ENCODE assay signal across 8 cellular contexts in the genomic region with DNA sequence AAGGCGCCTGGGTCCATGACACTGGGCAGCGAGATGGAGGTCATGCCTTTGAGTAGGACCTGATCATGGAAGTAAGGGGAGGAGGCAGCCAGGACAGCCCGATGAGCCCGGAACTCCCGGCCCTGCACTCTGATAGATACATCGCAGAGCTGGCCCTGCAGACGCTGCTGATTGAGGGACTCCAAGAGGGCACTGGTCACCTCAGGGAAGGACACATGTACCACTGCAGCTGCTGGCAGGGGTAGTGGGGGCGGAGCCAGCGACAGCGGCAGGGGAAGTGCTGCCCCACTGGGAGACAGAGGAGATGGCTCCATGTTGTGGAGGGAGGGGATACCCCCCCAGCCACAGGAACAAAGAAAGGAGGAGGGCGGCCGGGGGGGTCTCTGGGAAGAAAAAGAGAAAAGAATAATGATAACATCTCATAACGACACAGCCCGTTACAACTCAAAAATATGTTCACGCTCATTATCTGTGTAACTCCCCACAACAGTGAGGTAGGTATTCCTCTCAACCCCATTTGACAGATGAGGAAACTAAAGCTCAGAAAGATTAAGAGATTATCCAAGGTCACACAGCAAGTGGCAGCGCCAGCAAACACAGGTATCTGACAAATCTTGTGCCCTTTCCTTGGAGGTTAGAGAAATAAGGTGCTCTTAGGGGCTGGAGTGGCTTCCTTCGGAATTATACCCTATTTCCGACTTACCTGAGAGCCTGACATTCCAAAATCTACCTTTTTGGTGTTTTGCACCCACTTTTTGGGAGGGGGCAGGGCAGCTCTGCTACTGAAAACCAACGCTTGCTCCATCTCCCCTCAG.
DNase-seq lines count a peak whose midpoint lies in the region; ATAC-seq and TF ChIP-seq lines count a peak whose summit lies in the region.

No MANE protein-coding gene starts in this region.

- H3K27me3 ChIP-seq in muscle layer of colon (ENCODE audit: control insufficient read depth in 1 of 2, insufficient read depth in 2 of 2, low read length in 2 of 2) = no peaks in the 10 kb centered on the region

- ATAC-seq in HG03520 (IDR thresholded peaks at IDR 0.05; ENCODE audit: unreplicated experiment) = no peak
- ATAC-seq in HG02642 (IDR thresholded peaks at IDR 0.05; ENCODE audit: poor library complexity, unreplicated experiment) = no peak

- no peak for DNase-seq in AG04449 (ENCODE audit: low read depth, low spot score)
- DNase-seq in LNCaP clone FGC (ENCODE audit: low read depth) = no peak
- no peak for DNase-seq in cardiac fibroblast (ENCODE audit: low read depth in 2 of 2)
- no peak for DNase-seq in NCI-H128 (lab: John Stamatoyannopoulos, UW; ENCODE audit: unreplicated experiment)
- DNase-seq in NCI-H2171 (lab: John Stamatoyannopoulos, UW) = no peak

- no peaks in the 10 kb centered on the region for H3K9me3 ChIP-seq in muscle layer of colon (ENCODE audit: low read length)

- no peak overlapping the region for H3K9ac ChIP-seq in muscle layer of colon (ENCODE audit: low read length)

- H3K4me1 ChIP-seq in muscle layer of colon (ENCODE audit: insufficient read depth, low read length) = peaks cover 53% of the 10 kb centered on the region

- POLR2A ChIA-PET in AG04449 (lab: Yijun Ruan, JAX) = interaction anchor here (0.7 to 2.1 kb wide), 4 partner anchors 9 to 304 kb away, joined by 3 to 11 read pairs (median 4); a partner anchor contains a TSS

- H3K36me3 ChIP-seq in muscle layer of colon (ENCODE audit: insufficient read depth, low read length) = peaks cover 36% of the 10 kb centered on the region

- peak overlapping the region; percentile 67 for H3K4me3 ChIP-seq in AG04449 (ENCODE audit: low read depth, low read length)
- H3K4me3 ChIP-seq in LNCaP clone FGC (ENCODE audit: low read depth, low read length) = peak overlapping the region; percentile 47
- H3K4me3 ChIP-seq in cardiac fibroblast (replicated peaks in 1 of 2; ENCODE audit: low read depth in 2 of 2, low read length in 2 of 2) = peak overlapping the region; percentile 55 to 63
- H3K4me3 ChIP-seq in muscle layer of colon (ENCODE audit: low read depth in 1 of 2, low read length in 2 of 2) = peak overlapping the region in 1 of 2 donors; percentile 15

- TF ChIP-seq CTCF in AG04449 (IDR thresholded peaks at IDR 0.05; ENCODE audit: insufficient read depth, low read length, missing control alignments) (no peak), LNCaP clone FGC (IDR thresholded peaks at IDR 0.05; ENCODE audit: control insufficient read depth, extremely low read depth, insufficient read depth) (no peak), cardiac fibroblast (IDR thresholded peaks at IDR 0.05; ENCODE audit: low read depth, low read length) (no peak)

- peak overlapping the region; percentile 25 for H3K27ac ChIP-seq in muscle layer of colon (ENCODE audit: low read depth, low read length)

- CTCF ChIA-PET in AG04449 (lab: Yijun Ruan, JAX) = interaction anchor here (0.8 to 4.0 kb wide), 4 partner anchors 17 to 74 kb away, joined by 3 to 14 read pairs (median 4); a partner anchor contains a TSS
